In genomic region chr1:38121231-38121680, GRCh38 we compare ENCODE assay signal across 23 cellular contexts.
DNase-seq lines count a peak whose midpoint lies in the region; ATAC-seq, FAIRE-seq and TF ChIP-seq lines count a peak whose summit lies in the region.
"Had no signal": no experiment of that assay in that cellular context is flagged by ENCODE, and none has a peak within 500 bp of the region (broad histone marks: within the 10 kb centered on the region; RNA-seq: fewer than 3 reads in every experiment).

No MANE protein-coding gene starts in this region.

- no peak overlapping the region for H2BK120ac ChIP-seq in H1 (replicated peaks; ENCODE audit: low read depth, low read length)

- H3K79me1 ChIP-seq in H1 (ENCODE audit: low read depth, low read length): no peaks in the 10 kb centered on the region

- TF ChIP-seq RAD21 in H1 (IDR thresholded peaks at IDR 0.05 in 1 of 2, conservative IDR thresholded peaks at IDR 0.05 in 1 of 2; ENCODE audit: low read depth in 2 of 2, low read length in 2 of 2): no peak

- 0 out of 2 replicates have a peak overlapping the region, but pooled peaks have one; percentile 27 for H2BK20ac ChIP-seq in H1 (ENCODE audit: low read length)

- POLR2A ChIA-PET in MCF 10A (lab: Yijun Ruan, JAX) (interaction anchor here (0.6 to 3.2 kb wide), 3 partner anchors 17 to 752 kb away, joined by 3 to 10 read pairs (median 4); partner anchors contain the start of gene MYCBP), H1 (lab: Charles Lee; ENCODE audit: partially characterized antibody) (interaction anchor here (1.0 to 1.2 kb wide), 2 partner anchors 18 to 68 kb away, joined by 3 to 4 read pairs; no protein-coding TSS in a partner anchor), T-cell (lab: Charles Lee) (no interaction called here)

- peak overlapping the region; percentile 22 for H4K91ac ChIP-seq in H1 (replicated peaks; ENCODE audit: insufficient read length, low read length)

- CTCF ChIA-PET in MCF 10A (lab: Yijun Ruan, JAX): interaction anchor here (0.6 to 1.0 kb wide), 6 partner anchors 31 to 1296 kb away, joined by 3 to 4 read pairs (median 3); no protein-coding TSS in a partner anchor
- CTCF ChIA-PET in mammary epithelial cell (lab: Charles Lee; ENCODE audit: low non-redundant PET): no interaction called here
- CTCF ChIA-PET in H1 (lab: Charles Lee; ENCODE audit: partially characterized antibody): interaction anchor here (0.6 to 1.0 kb wide), 4 partner anchors 8 to 608 kb away, joined by 3 to 5 read pairs (median 3); no protein-coding TSS in a partner anchor
- CTCF ChIA-PET in T-cell (lab: Charles Lee): no interaction called here

- H3K4me2 ChIP-seq in mammary epithelial cell (ENCODE audit: insufficient read depth, low read depth, low read length) (no peak overlapping the region), H1 (ENCODE audit: insufficient read depth in 1 of 2, low read depth in 2 of 2, low read length in 2 of 2) (no peak overlapping the region)
- H3K4me2 ChIP-seq: BLaER1 treated with 17β-estradiol and CSF1 and Interleukin-3, amounts not matched to agents 10 nM and 100 nM had no signal

- H3K9me3 ChIP-seq in mammary epithelial cell (replicated peaks; ENCODE audit: insufficient read depth, low read length): no peaks in the 10 kb centered on the region
- H3K9me3 ChIP-seq in H1 (ENCODE audit: insufficient read depth in 2 of 2, low read depth in 1 of 2, low read length in 1 of 2): no peaks in the 10 kb centered on the region
- H3K9me3 ChIP-seq: BLaER1 treated with 17β-estradiol and CSF1 and Interleukin-3, amounts not matched to agents 10 nM and 100 nM had no signal

- WGBS in mammary epithelial cell (ENCODE audit: low coverage, missing lambda C conversion rate): 93% methylated on average over 8 of the region's 14 CpGs
- 85% methylated on average over 14 of the region's 14 CpGs; no CpG with 5 or more reads in 1 of the 2 experiments for WGBS in H1 (ENCODE audit: extremely low coverage in 1 of 2, insufficient coverage in 1 of 2, insufficient read length in 1 of 2, insufficient replicate concordance in 2 of 2, low coverage in 1 of 2, low lambda C conversion rate in 2 of 2, missing lambda C conversion rate in 1 of 2), 2 experiments

- TF ChIP-seq POLR2A in H1 (IDR thresholded peaks at IDR 0.05; ENCODE audit: control extremely low read depth in 1 of 2, low read depth in 2 of 2, low read length in 2 of 2): no peak

- no peak for TF ChIP-seq EP300 in H1 (IDR thresholded peaks at IDR 0.05; ENCODE audit: borderline replicate concordance in 1 of 2, low read depth in 2 of 2, low read length in 2 of 2)

- H3K36me3 Mint-ChIP-seq in MCF 10A (ENCODE audit: insufficient read depth, unreplicated experiment) (no peaks in the 10 kb centered on the region), T-cell (no peaks in the 10 kb centered on the region)
- H3K36me3 Mint-ChIP-seq: CD4-positive, alpha-beta memory T cell had no signal

- intact Hi-C loops in MCF 10A (cut with micrococcal nuclease): no loop called here
- intact Hi-C loops in mammary epithelial cell (cut with micrococcal nuclease): no loop called here
- intact Hi-C loops in posterior vena cava (cut with DNase I): no loop called here

- H3K4me3 ChIP-seq in mammary epithelial cell (replicated peaks in 1 of 3; ENCODE audit: insufficient read depth in 1 of 3, low read depth in 2 of 3, low read length in 3 of 3): no peak overlapping the region
- H3K4me3 ChIP-seq in H1 (ENCODE audit: extremely low read depth in 1 of 4, insufficient read depth in 2 of 4, low read depth in 3 of 4, low read length in 4 of 4): no peak overlapping the region
- H3K4me3 ChIP-seq: BLaER1 treated with 17β-estradiol and CSF1 and Interleukin-3, amounts not matched to agents 10 nM and 100 nM; K562 had no signal

- dilution Hi-C loops in mammary epithelial cell (cut with HindIII; ENCODE audit: low sequenced_read_pairs): no loop called here

- no peak for DNase-seq in MCF 10A (ENCODE audit: unreplicated experiment)
- DNase-seq in mammary epithelial cell: no peak
- DNase-seq in H1 (ENCODE audit: low read depth in 1 of 2, low spot score in 2 of 2): no peak
- peak; percentile 77 for DNase-seq in posterior vena cava (ENCODE audit: low spot score)
- DNase-seq in T-cell: no peak
- DNase-seq in OCI-M1 (lab: John Stamatoyannopoulos, UW): no peak
- DNase-seq: 8988T; CD4-positive, alpha-beta memory T cell; DMS153; NCI-H1105; NCI-H146; NCI-H2029; NCI-H226; NCI-H510A treated with DMSO at 0.1 percent for 48 hours; NCI-H774; NK-92 treated with Interleukin-12 subunit alpha and Interleukin-12 subunit beta, amount 100 ng/mL, for 24 hours; Right ventricle myocardium superior had no signal

- BruUV-seq in MCF 10A (replicated peaks; lab: Mats Ljungman, UMichigan) (no TSS peak), mammary epithelial cell (replicated peaks; lab: Mats Ljungman, UMichigan) (no TSS peak)

- no peak overlapping the region for H2AK5ac ChIP-seq in H1 (ENCODE audit: low read depth, low read length)

- peak overlapping the region; percentile 29; the same call in 1 of the 2 replicates for H4K8ac ChIP-seq in H1 (ENCODE audit: extremely low read depth, insufficient read depth, low read length)

- H3K27ac ChIP-seq in mammary epithelial cell (ENCODE audit: insufficient read depth, low read depth, low read length) (no peak overlapping the region), H1 (ENCODE audit: low read depth, low read length) (no peak overlapping the region)
- H3K27ac ChIP-seq: BLaER1 treated with 17β-estradiol and CSF1 and Interleukin-3, amounts not matched to agents 10 nM and 100 nM had no signal

- no peak overlapping the region for H3K56ac ChIP-seq in H1 (replicated peaks; ENCODE audit: insufficient read length, low read depth, low read length)

- H2BK15ac ChIP-seq in H1 (ENCODE audit: low read length): no peak overlapping the region

- H3K27ac Mint-ChIP-seq in MCF 10A (ENCODE audit: low read depth, unreplicated experiment): peak overlapping the region; percentile 1
- no peak overlapping the region for H3K27ac Mint-ChIP-seq in T-cell
- H3K27ac Mint-ChIP-seq: CD4-positive, alpha-beta memory T cell had no signal

- no peaks in the 10 kb centered on the region for H3K27me3 ChIP-seq in mammary epithelial cell (ENCODE audit: insufficient read depth, low read length)
- H3K27me3 ChIP-seq in H1 (replicated peaks in 1 of 4; ENCODE audit: control insufficient read depth in 3 of 4, extremely low read depth in 1 of 4, insufficient read depth in 3 of 4, low read length in 3 of 4): no peaks in the 10 kb centered on the region
- H3K27me3 ChIP-seq: BLaER1 treated with 17β-estradiol and CSF1 and Interleukin-3, amounts not matched to agents 10 nM and 100 nM had no signal

- no peak overlapping the region for H2BK5ac ChIP-seq in H1 (ENCODE audit: low read depth, low read length)

- ATAC-seq in HG03457 (IDR thresholded peaks at IDR 0.05; ENCODE audit: unreplicated experiment) (no peak), T-cell (replicated peaks in 1 of 4) (no peak)
- ATAC-seq: HepG2, K562 had no signal

- in situ Hi-C loops in mammary epithelial cell (cut with MboI; ENCODE audit: low sequenced_read_pairs in 2 of 2): no loop called here

- no peaks in the 10 kb centered on the region for H3K23me2 ChIP-seq in H1 (ENCODE audit: low read depth, low read length)

- H3K79me2 ChIP-seq in mammary epithelial cell (ENCODE audit: insufficient read depth, low read length): no peaks in the 10 kb centered on the region
- H3K79me2 ChIP-seq in H1 (ENCODE audit: control insufficient read depth in 1 of 2, insufficient read depth in 2 of 2, low read length in 2 of 2): no peaks in the 10 kb centered on the region

- H3K4me3 Mint-ChIP-seq in MCF 10A (ENCODE audit: unreplicated experiment) (no peak overlapping the region), T-cell (no peak overlapping the region)
- H3K4me3 Mint-ChIP-seq: CD4-positive, alpha-beta memory T cell had no signal

- no peak for TF ChIP-seq CTCF in MCF 10A (IDR thresholded peaks at IDR 0.05; ENCODE audit: unreplicated experiment)
- no peak for TF ChIP-seq CTCF in mammary epithelial cell (conservative IDR thresholded peaks at IDR 0.05 in 1 of 2, IDR thresholded peaks at IDR 0.05 in 1 of 2; ENCODE audit: extremely low read depth in 1 of 2, insufficient read depth in 1 of 2, low read depth in 1 of 2, low read length in 2 of 2)
- TF ChIP-seq CTCF in H1 (IDR thresholded peaks at IDR 0.05; ENCODE audit: control extremely low read depth in 1 of 3, insufficient read depth in 1 of 3, low read depth in 1 of 3, low read length in 3 of 3): no peak

- peak overlapping the region; percentile 63; the same call in 1 of the 2 replicates for H2BK12ac ChIP-seq in H1 (ENCODE audit: low read depth, low read length)

- H4K5ac ChIP-seq in H1 (ENCODE audit: insufficient read length, low read depth, low read length): no peak overlapping the region

- H3K9me3 Mint-ChIP-seq in MCF 10A (ENCODE audit: unreplicated experiment) (no peaks in the 10 kb centered on the region), T-cell (no peaks in the 10 kb centered on the region)
- H3K9me3 Mint-ChIP-seq: CD4-positive, alpha-beta memory T cell had no signal

- H3K36me3 ChIP-seq in mammary epithelial cell (ENCODE audit: insufficient read depth, low read length): no peaks in the 10 kb centered on the region
- no peaks in the 10 kb centered on the region for H3K36me3 ChIP-seq in H1 (ENCODE audit: control insufficient read depth in 2 of 4, insufficient read depth in 4 of 4, low read length in 3 of 4)
- H3K36me3 ChIP-seq: BLaER1 treated with 17β-estradiol and CSF1 and Interleukin-3, amounts not matched to agents 10 nM and 100 nM had no signal

- H3K4ac ChIP-seq in H1 (replicated peaks; ENCODE audit: insufficient read length, low read depth, low read length): no peak overlapping the region

- H3K27me3 Mint-ChIP-seq in MCF 10A (ENCODE audit: insufficient read depth, unreplicated experiment) (no peaks in the 10 kb centered on the region), T-cell (peaks cover 0 to 8% of the 10 kb centered on the region in 2 donors)

- peaks cover 56% of the 10 kb centered on the region for H3K4me1 Mint-ChIP-seq in MCF 10A (ENCODE audit: insufficient read depth, unreplicated experiment)
- H3K4me1 Mint-ChIP-seq in T-cell: no peaks in the 10 kb centered on the region
- H3K4me1 Mint-ChIP-seq: CD4-positive, alpha-beta memory T cell had no signal

- H3K9ac ChIP-seq in mammary epithelial cell (ENCODE audit: insufficient read depth, low read length) (no peak overlapping the region), H1 (replicated peaks in 1 of 4; ENCODE audit: extremely low read depth in 1 of 4, low read depth in 3 of 4, low read length in 3 of 4) (no peak overlapping the region)
- H3K9ac ChIP-seq: BLaER1 treated with 17β-estradiol and CSF1 and Interleukin-3, amounts not matched to agents 10 nM and 100 nM had no signal

- H3K23ac ChIP-seq in H1 (ENCODE audit: insufficient read length): no peak overlapping the region

- no peak overlapping the region for H3K18ac ChIP-seq in H1 (ENCODE audit: extremely low read depth, low read length)

- no peak for FAIRE-seq in H1 (lab: Jason Lieb, UNC)
- FAIRE-seq: GM12891, GM18507, HepG2, K562 had no signal

- H3K14ac ChIP-seq in H1 (ENCODE audit: insufficient read length): no peak overlapping the region

- H3K4me1 ChIP-seq in mammary epithelial cell (ENCODE audit: insufficient read depth, low read length) (peaks cover 52% of the 10 kb centered on the region), H1 (replicated peaks in 1 of 4; ENCODE audit: control insufficient read depth in 3 of 4, insufficient read depth in 4 of 4, low read length in 3 of 4) (peaks cover 0 to 4% (median 3%) of the 10 kb centered on the region in 4 experiments; a peak in 3 of 7 replicates)

- H2AFZ ChIP-seq in mammary epithelial cell (ENCODE audit: low read depth, low read length) (no peak overlapping the region), H1 (ENCODE audit: low read length) (no peak overlapping the region)

- H4K20me1 ChIP-seq in mammary epithelial cell (ENCODE audit: insufficient read depth, low read length): peaks cover 2% of the 10 kb centered on the region
- H4K20me1 ChIP-seq in H1 (replicated peaks in 1 of 2; ENCODE audit: control insufficient read depth in 1 of 2, insufficient read depth in 2 of 2, low read length in 2 of 2): no peaks in the 10 kb centered on the region
- H4K20me1 ChIP-seq: BLaER1 treated with 17β-estradiol and CSF1 and Interleukin-3, amounts not matched to agents 10 nM and 100 nM had no signal

Comparison
In these comparisons a context has a peak if more than half of its experiments do, and no peak if none do; other contexts are left out.
1. CTCF ChIA-PET loops: an anchor here in MCF 10A (0.6 to 1.0 kb wide) and H1 (0.6 to 1.0 kb wide); none called in mammary epithelial cell and T-cell.
2. POLR2A ChIA-PET loops: an anchor here in MCF 10A (0.6 to 3.2 kb wide) and H1 (1.0 to 1.2 kb wide); none called in T-cell.